Comparison of ENCODE assay signal across 17 cellular contexts in the genomic region with DNA sequence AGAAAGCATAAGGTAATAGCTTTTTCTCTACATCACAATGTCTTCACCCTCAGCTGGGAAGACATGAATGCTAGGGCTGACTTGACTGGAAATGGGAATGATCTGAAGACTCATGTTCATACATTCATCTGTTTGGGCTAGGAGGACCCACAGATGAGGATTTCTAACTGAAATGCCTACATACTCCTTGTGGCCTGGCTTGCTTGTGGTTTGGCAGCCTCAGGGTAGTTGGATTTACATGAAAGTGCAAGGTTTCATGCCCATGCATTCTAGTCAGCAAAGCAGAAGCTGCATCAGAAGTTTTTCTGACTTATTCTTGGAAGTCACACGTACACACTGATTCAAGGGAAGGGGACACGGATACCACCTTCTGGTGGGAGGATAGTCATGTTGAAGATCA.
A peak's percentile ranks its signal among the peaks of the same experiment; 100 is the strongest.
DNase-seq lines count a peak whose midpoint lies in the region; ATAC-seq and TF ChIP-seq lines count a peak whose summit lies in the region.
"Had no signal": no experiment of that assay in that cellular context is flagged by ENCODE, and none has a peak within 500 bp of the region (broad histone marks: within the 10 kb centered on the region; RNA-seq: fewer than 3 reads in every experiment).

No MANE protein-coding gene starts in this region.

- no peaks in the 10 kb centered on the region for H3K36me3 ChIP-seq in IMR-90 (ENCODE audit: control insufficient read depth, insufficient read depth, low read length)
- no peaks in the 10 kb centered on the region for H3K36me3 ChIP-seq in PC-3 (ENCODE audit: low read depth, low read length)

- H2BK5ac ChIP-seq in IMR-90 (ENCODE audit: low read depth, low read length, poor library complexity, severe bottlenecking), result no peak overlapping the region

- no peak overlapping the region for H3K4me3 ChIP-seq in AG10803 (ENCODE audit: low read length)
- no peak overlapping the region for H3K4me3 ChIP-seq in IMR-90 (ENCODE audit: insufficient read depth, low read depth, low read length)
- H3K4me3 ChIP-seq in astrocyte of the cerebellum (ENCODE audit: low read depth, low read length), result no peak overlapping the region
- no peak overlapping the region for H3K4me3 ChIP-seq in PC-3 (ENCODE audit: low read length)
- H3K4me3 ChIP-seq: GM23338 had no signal

- no peak overlapping the region for H3K9ac ChIP-seq in IMR-90 (ENCODE audit: low read depth, low read length)
- no peak overlapping the region for H3K9ac ChIP-seq in PC-3 (ENCODE audit: low read length)

- no peak overlapping the region; the same call in 2 of the 3 replicates for H2BK15ac ChIP-seq in IMR-90 (ENCODE audit: low read depth, low read length)

- no peaks in the 10 kb centered on the region for H3F3A ChIP-seq in PC-3 (ENCODE audit: low read length, unreplicated experiment)

- H4K20me1 ChIP-seq in IMR-90 (ENCODE audit: insufficient read depth, low read length) (no peaks in the 10 kb centered on the region), PC-3 (ENCODE audit: low read length) (no peaks in the 10 kb centered on the region)

- no peaks in the 10 kb centered on the region for H3K4me1 Mint-ChIP-seq in Calu3 (ENCODE audit: low read depth, unreplicated experiment)
- H3K4me1 Mint-ChIP-seq: GM23338 had no signal

- no peaks in the 10 kb centered on the region for H3K79me2 ChIP-seq in PC-3 (ENCODE audit: low read length)

- TF ChIP-seq CTCF in AG10803 (conservative IDR thresholded peaks at IDR 0.05; ENCODE audit: low read length) (no peak), IMR-90 (conservative IDR thresholded peaks at IDR 0.05; ENCODE audit: low read depth, low read length) (no peak), astrocyte of the cerebellum (IDR thresholded peaks at IDR 0.05; ENCODE audit: low read depth, low read length, missing control alignments) (no peak), Calu3 (IDR thresholded peaks at IDR 0.05; ENCODE audit: unreplicated experiment) (no peak), PC-3 (conservative IDR thresholded peaks at IDR 0.05; ENCODE audit: low read depth, low read length) (no peak)

- BruUV-seq in IMR-90 (replicated peaks; lab: Mats Ljungman, UMichigan) (no TSS peak), Calu3 (replicated peaks; lab: Mats Ljungman, UMichigan) (no TSS peak), PC-3 (replicated peaks; lab: Mats Ljungman, UMichigan) (no TSS peak)

- H2AK9ac ChIP-seq in IMR-90 (replicated peaks; ENCODE audit: low read depth, low read length, poor library complexity), result no peak overlapping the region

- no peaks in the 10 kb centered on the region for H3K36me3 Mint-ChIP-seq in Calu3 (ENCODE audit: insufficient read depth, unreplicated experiment)

- H3K27ac Mint-ChIP-seq in Calu3 (ENCODE audit: unreplicated experiment), result no peak overlapping the region
- H3K27ac Mint-ChIP-seq: CD4-positive, alpha-beta T cell; GM23338 had no signal

- no peak overlapping the region for H2BK120ac ChIP-seq in IMR-90 (ENCODE audit: low read depth, low read length)

- no peak for TF ChIP-seq RAD21 in IMR-90 (IDR thresholded peaks at IDR 0.05; ENCODE audit: low read length)

- TF ChIP-seq POLR2A in IMR-90 (IDR thresholded peaks at IDR 0.05; ENCODE audit: low read depth, low read length), result no peak

- H4K8ac ChIP-seq in IMR-90 (ENCODE audit: low read depth in 2 of 2, low read length in 2 of 2), result no peak overlapping the region

- no peak overlapping the region for H3K4me3 Mint-ChIP-seq in Calu3 (ENCODE audit: low read depth, unreplicated experiment)
- H3K4me3 Mint-ChIP-seq: CD4-positive, alpha-beta T cell; GM23338 had no signal

- DNase-seq in AG10803 (ENCODE audit: low read depth), result peak; percentile 85
- peak; percentile 29 for DNase-seq in IMR-90
- peak; percentile 57 for DNase-seq in astrocyte of the cerebellum (ENCODE audit: low read depth)
- DNase-seq in glomerular visceral epithelial cell (ENCODE audit: extremely low spot score), result peak; percentile 17
- DNase-seq in Calu3, result no peak
- no peak for DNase-seq in PC-3
- no peak for DNase-seq in stimulated activated CD4-positive, alpha-beta T cell treated with anti-CD3 and anti-CD28 coated beads, Interleukin-15, amount 100 ng/mL, for 24 hours
- DNase-seq in NCI-H2081 (lab: John Stamatoyannopoulos, UW), result no peak
- DNase-seq: AML-193; CD4-positive, alpha-beta T cell; DND-41; KBM-7; NCI-H187 treated with DMSO at 0.1 percent for 48 hours; NCI-H510A treated with DMSO at 0.1 percent for 48 hours; RPMI8226 had no signal

- no peak overlapping the region for H3K14ac ChIP-seq in IMR-90 (replicated peaks; ENCODE audit: low read depth, low read length)

- H3K9me1 ChIP-seq in IMR-90 (ENCODE audit: insufficient read depth, low read length), result no peaks in the 10 kb centered on the region

- POLR2A ChIA-PET in IMR-90 (lab: Charles Lee; ENCODE audit: unreplicated experiment), result no interaction called here
- POLR2A ChIA-PET in PC-3 (lab: Charles Lee; ENCODE audit: unreplicated experiment), result no interaction called here

- dilution Hi-C loops in IMR-90 (cut with HindIII; ENCODE audit: low sequenced_read_pairs, unreplicated experiment), result no loop called here

- H2BK20ac ChIP-seq in IMR-90 (ENCODE audit: low read depth, low read length), result no peak overlapping the region

- ATAC-seq in IMR-90 (ENCODE audit: low read depth) (peak; percentile 48; the same call in 1 of the 2 replicates), PC-3 (no peak)
- ATAC-seq: GM23338 had no signal

- H3K9me3 ChIP-seq in IMR-90 (ENCODE audit: control insufficient read depth, insufficient read depth, low read length) (no peaks in the 10 kb centered on the region), PC-3 (ENCODE audit: low read length) (no peaks in the 10 kb centered on the region)

- peak overlapping the region; percentile 14; the same call in 1 of the 2 replicates for H3K18ac ChIP-seq in IMR-90 (ENCODE audit: low read depth, low read length)

- H3K56ac ChIP-seq in IMR-90 (ENCODE audit: extremely low read depth, insufficient read depth, low read length), result no peak overlapping the region

- no peaks in the 10 kb centered on the region for H3K27me3 Mint-ChIP-seq in Calu3 (ENCODE audit: unreplicated experiment)
- H3K27me3 Mint-ChIP-seq: CD4-positive, alpha-beta T cell had no signal

- no peaks in the 10 kb centered on the region for H3K79me1 ChIP-seq in IMR-90 (ENCODE audit: low read depth in 1 of 2, low read length in 2 of 2)

- no peak overlapping the region for H2AFZ ChIP-seq in IMR-90 (replicated peaks; ENCODE audit: low read length, poor library complexity)
- H2AFZ ChIP-seq in PC-3 (ENCODE audit: low read length), result no peak overlapping the region
- H2AFZ ChIP-seq: GM23338 had no signal

- 0 out of 2 replicates have a peak, but pooled peaks cover 3% of the 10 kb centered on the region for H3K9me2 ChIP-seq in PC-3 (replicated peaks; ENCODE audit: low read length)

- in situ Hi-C loops in IMR-90 (cut with MboI; ENCODE audit: low sequenced_read_pairs), result no loop called here
- in situ Hi-C loops in astrocyte of the cerebellum (cut with HindIII; ENCODE audit: low sequenced_read_pairs), result no loop called here

- H3K4ac ChIP-seq in IMR-90 (ENCODE audit: low read depth, low read length), result no peak overlapping the region

- CTCF ChIA-PET in IMR-90 (lab: Yijun Ruan, JAX) (no interaction called here), Calu3 (lab: Charles Lee) (no interaction called here), PC-3 (lab: Charles Lee) (no interaction called here)

- H3K27ac ChIP-seq in IMR-90 (ENCODE audit: insufficient read depth, low read length), result no peak overlapping the region
- H3K27ac ChIP-seq in PC-3 (ENCODE audit: low read length), result no peak overlapping the region
- H3K27ac ChIP-seq: HL-60 had no signal

- no peak overlapping the region for H3K23ac ChIP-seq in IMR-90 (ENCODE audit: low read depth, low read length)

- H3K4me2 ChIP-seq in IMR-90 (ENCODE audit: low read depth, low read length) (no peak overlapping the region), PC-3 (ENCODE audit: low read length) (no peak overlapping the region)
- H3K4me2 ChIP-seq: GM23338 had no signal

- H2AK5ac ChIP-seq in IMR-90 (ENCODE audit: low read depth, low read length), result no peak overlapping the region

- H3K27me3 ChIP-seq in IMR-90 (ENCODE audit: control insufficient read depth, insufficient read depth, low read length), result no peaks in the 10 kb centered on the region
- H3K27me3 ChIP-seq in PC-3 (ENCODE audit: low read length), result peaks cover 13% of the 10 kb centered on the region

- no peaks in the 10 kb centered on the region; the same call in 1 of the 2 replicates for H3K4me1 ChIP-seq in IMR-90 (ENCODE audit: control insufficient read depth, insufficient read depth, low read length)
- no peaks in the 10 kb centered on the region for H3K4me1 ChIP-seq in PC-3 (ENCODE audit: insufficient read depth, low read length)

- peaks cover 25% of the 10 kb centered on the region for H3K9me3 Mint-ChIP-seq in Calu3 (ENCODE audit: low read depth, unreplicated experiment)
- H3K9me3 Mint-ChIP-seq: CD4-positive, alpha-beta T cell; GM23338 had no signal

- intact Hi-C loops in IMR-90 (cut with micrococcal nuclease), result no loop called here
- intact Hi-C loops in Calu3 (cut with micrococcal nuclease; ENCODE audit: unreplicated experiment), result no loop called here
- intact Hi-C loops in PC-3 (cut with micrococcal nuclease), result no loop called here

- no peak overlapping the region for H4K91ac ChIP-seq in IMR-90 (ENCODE audit: insufficient read depth, low read depth, low read length)

- H4K5ac ChIP-seq in IMR-90 (ENCODE audit: low read depth, low read length), result no peak overlapping the region

- no CpG with 5 or more reads among the region's 2 CpGs for WGBS in IMR-90 (ENCODE audit: extremely low coverage in 2 of 2, insufficient read length in 1 of 2), 2 experiments

TF ChIP-seq in IMR-90, 13 proteins besides CTCF, POLR2A, EP300 and RAD21:
- TF ChIP-seq CHD1 (IDR thresholded peaks at IDR 0.05; ENCODE audit: low read depth, low read length) (no peak), SMC3 (IDR thresholded peaks at IDR 0.05; ENCODE audit: low read depth, low read length) (no peak), RCOR1 (IDR thresholded peaks at IDR 0.05; ENCODE audit: insufficient replicate concordance, low read length) (no peak)
- TF ChIP-seq, protein P1, sequence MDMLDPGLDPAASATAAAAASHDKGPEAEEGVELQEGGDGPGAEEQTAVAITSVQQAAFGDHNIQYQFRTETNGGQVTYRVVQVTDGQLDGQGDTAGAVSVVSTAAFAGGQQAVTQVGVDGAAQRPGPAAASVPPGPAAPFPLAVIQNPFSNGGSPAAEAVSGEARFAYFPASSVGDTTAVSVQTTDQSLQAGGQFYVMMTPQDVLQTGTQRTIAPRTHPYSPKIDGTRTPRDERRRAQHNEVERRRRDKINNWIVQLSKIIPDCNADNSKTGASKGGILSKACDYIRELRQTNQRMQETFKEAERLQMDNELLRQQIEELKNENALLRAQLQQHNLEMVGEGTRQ (IDR thresholded peaks at IDR 0.05; ENCODE audit: low read depth, low read length), result no peak

Comparison
In these comparisons a context has a peak if more than half of its experiments do, and no peak if none do; other contexts are left out.
1. DNase-seq: peak in AG10803 (single experiment), IMR-90 (single experiment), astrocyte of the cerebellum (single experiment) and glomerular visceral epithelial cell (single experiment); none in Calu3 (single experiment), PC-3 (single experiment), stimulated activated CD4-positive, alpha-beta T cell treated with anti-CD3 and anti-CD28 coated beads, Interleukin-15, amount 100 ng/mL, for 24 hours (single experiment) and NCI-H2081 (0 of 2).